8 cellular contexts compared by ENCODE assay signal in genomic region chr4:54065282-54066087, GRCh38. TPM values are rescaled to one million over a fixed set of nuclear protein-coding genes. Genes with fewer than 3 reads are reported as not detected.
DNase-seq lines count a peak whose midpoint lies in the region; ATAC-seq and TF ChIP-seq lines count a peak whose summit lies in the region.

No MANE protein-coding gene starts in this region.

- no peaks in the 10 kb centered on the region for H3K27me3 ChIP-seq in mucosa of rectum (ENCODE audit: control insufficient read depth in 2 of 2, insufficient read depth in 2 of 2, low read length in 2 of 2)

- intact Hi-C loops in MCF 10A (cut with micrococcal nuclease): no loop called here

- peak overlapping the region; percentile 93 to 96 for H3K27ac ChIP-seq in mucosa of rectum (ENCODE audit: low read depth in 2 of 2, low read length in 2 of 2)

- H3K36me3 ChIP-seq in mucosa of rectum (ENCODE audit: control insufficient read depth in 2 of 2, insufficient read depth in 2 of 2, low read length in 2 of 2): no peaks in the 10 kb centered on the region

- H3K27ac Mint-ChIP-seq in stimulated activated naive CD8-positive, alpha-beta T cell treated with anti-CD3 and anti-CD28 coated beads, Interleukin-15, Interleukin-2, amounts not matched to agents 100 ng/mL and 50 ng/mL, for 24 hours: peak overlapping the region; percentile 77
- peak overlapping the region; percentile 97 for H3K27ac Mint-ChIP-seq in MCF 10A (ENCODE audit: low read depth, unreplicated experiment)

- DNase-seq in stimulated activated naive CD8-positive, alpha-beta T cell treated with anti-CD3 and anti-CD28 coated beads, Interleukin-15, Interleukin-2, amounts not matched to agents 100 U/mL and 50 U/mL, for 24 hours: no peak
- no peak for DNase-seq in MCF 10A (ENCODE audit: unreplicated experiment)
- no peak for DNase-seq in DMS79 (lab: John Stamatoyannopoulos, UW)
- no peak for DNase-seq in NCI-H226
- DNase-seq in stimulated activated CD4-positive, alpha-beta T cell treated with anti-CD3 and anti-CD28 coated beads, Interleukin-4, amount 100 ng/mL, for 24 hours: no peak
- DNase-seq in stimulated activated CD4-positive, alpha-beta T cell treated with anti-CD3 and anti-CD28 coated beads, Interleukin-4, amount 100 ng/mL, for 4 hours: no peak

- TF ChIP-seq CTCF in MCF 10A (IDR thresholded peaks at IDR 0.05; ENCODE audit: unreplicated experiment): no peak

- BruUV-seq in MCF 10A (replicated peaks; lab: Mats Ljungman, UMichigan): no TSS peak

- POLR2A ChIA-PET in MCF 10A (lab: Yijun Ruan, JAX): interaction anchor here (0.7 to 3.1 kb wide), 11 partner anchors 8 to 151 kb away, joined by 3 to 14 read pairs (median 3); no protein-coding TSS in a partner anchor

- CTCF ChIA-PET in MCF 10A (lab: Yijun Ruan, JAX): interaction anchor here (0.5 to 1.3 kb wide), 3 partner anchors 127 to 1760 kb away, joined by 3 to 5 read pairs (median 4); no protein-coding TSS in a partner anchor

- H3K27me3 Mint-ChIP-seq in stimulated activated naive CD8-positive, alpha-beta T cell treated with anti-CD3 and anti-CD28 coated beads, Interleukin-15, Interleukin-2, amounts not matched to agents 100 ng/mL and 50 ng/mL, for 24 hours: peaks cover 3% of the 10 kb centered on the region
- H3K27me3 Mint-ChIP-seq in MCF 10A (ENCODE audit: insufficient read depth, unreplicated experiment): no peaks in the 10 kb centered on the region

- H3K4me3 Mint-ChIP-seq in stimulated activated naive CD8-positive, alpha-beta T cell treated with anti-CD3 and anti-CD28 coated beads, Interleukin-15, Interleukin-2, amounts not matched to agents 100 ng/mL and 50 ng/mL, for 24 hours: peak overlapping the region; percentile 80
- H3K4me3 Mint-ChIP-seq in MCF 10A (ENCODE audit: unreplicated experiment): peak overlapping the region; percentile 89

- peaks cover 5% of the 10 kb centered on the region for H3K36me3 Mint-ChIP-seq in stimulated activated naive CD8-positive, alpha-beta T cell treated with anti-CD3 and anti-CD28 coated beads, Interleukin-15, Interleukin-2, amounts not matched to agents 100 ng/mL and 50 ng/mL, for 24 hours (ENCODE audit: low read depth)
- peaks cover 5% of the 10 kb centered on the region for H3K36me3 Mint-ChIP-seq in MCF 10A (ENCODE audit: insufficient read depth, unreplicated experiment)

- peaks cover 19 to 30% of the 10 kb centered on the region in 2 donors for H3K4me1 ChIP-seq in mucosa of rectum (ENCODE audit: control insufficient read depth in 2 of 2, insufficient read depth in 2 of 2, low read length in 2 of 2)

- H3K4me3 ChIP-seq in mucosa of rectum (ENCODE audit: low read length in 2 of 2): peak overlapping the region in 1 of 2 donors; percentile 71

- peaks cover 37% of the 10 kb centered on the region for H3K4me1 Mint-ChIP-seq in stimulated activated naive CD8-positive, alpha-beta T cell treated with anti-CD3 and anti-CD28 coated beads, Interleukin-15, Interleukin-2, amounts not matched to agents 100 ng/mL and 50 ng/mL, for 24 hours (ENCODE audit: low read depth)
- H3K4me1 Mint-ChIP-seq in MCF 10A (ENCODE audit: insufficient read depth, unreplicated experiment): peaks cover 40% of the 10 kb centered on the region

- no peaks in the 10 kb centered on the region for H3K9me3 Mint-ChIP-seq in stimulated activated naive CD8-positive, alpha-beta T cell treated with anti-CD3 and anti-CD28 coated beads, Interleukin-15, Interleukin-2, amounts not matched to agents 100 ng/mL and 50 ng/mL, for 24 hours
- peaks cover 7% of the 10 kb centered on the region for H3K9me3 Mint-ChIP-seq in MCF 10A (ENCODE audit: unreplicated experiment)

- ATAC-seq in stimulated activated naive CD8-positive, alpha-beta T cell treated with anti-CD3 and anti-CD28 coated beads, Interleukin-15, Interleukin-2, amounts not matched to agents 100 U/mL and 50 U/mL, for 24 hours: no peak

- H3K9ac ChIP-seq in mucosa of rectum (ENCODE audit: low read depth in 1 of 2, low read length in 2 of 2): peak overlapping the region; percentile 44 to 96

- no peaks in the 10 kb centered on the region for H3K9me3 ChIP-seq in mucosa of rectum (ENCODE audit: control insufficient read depth in 2 of 2, low read length in 2 of 2)

RNA-seq across cellular contexts. Expression of gene CHIC2, which starts 1.1 kb away (rescaled TPM):
- 59.4 and 59.6 TPM in 2 replicates for total RNA-seq in MCF 10A (2022)

RNA-seq across cellular contexts. Expression of gene GSX2, which starts 34.5 kb away (rescaled TPM):
- not detected in 2 replicates for total RNA-seq in MCF 10A (2022)
